21 cellular contexts compared by ENCODE assay signal in the genomic region with DNA sequence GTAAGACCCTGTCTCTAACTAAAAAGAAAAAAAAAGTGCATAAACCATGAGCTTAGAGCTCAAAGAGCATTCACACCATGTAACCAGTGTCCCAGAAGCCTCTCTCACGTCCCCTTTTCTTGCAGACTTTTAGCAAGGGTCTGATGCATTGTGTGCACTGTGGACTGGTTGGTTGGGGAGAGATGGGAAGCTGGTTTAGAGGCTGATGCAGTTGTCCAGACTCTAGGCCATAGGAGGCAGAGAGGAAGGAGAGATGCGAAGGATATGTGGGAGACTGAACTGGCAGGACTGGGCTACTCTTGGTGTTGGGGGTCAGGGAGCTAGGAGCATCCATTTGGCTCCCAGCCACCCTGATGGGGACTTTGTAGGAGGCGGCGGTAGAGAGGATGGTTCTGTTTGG. TPM values are rescaled to one million over a fixed set of nuclear protein-coding genes. Genes with fewer than 3 reads are reported as not detected.
"Had no signal": no experiment of that assay in that cellular context is flagged by ENCODE, and none has a peak within 500 bp of the region (broad histone marks: within the 10 kb centered on the region; RNA-seq: fewer than 3 reads in every experiment).

No MANE protein-coding gene starts in this region.

- H3K27ac Mint-ChIP-seq: activated B cell treated with CpG ODN at 0.5 μM for 24 hours; activated naive CD4-positive, alpha-beta T cell treated with anti-CD3 and anti-CD28 coated beads, Interleukin-2, amount 10 ng/mL, durations not matched to agents 7 days and 5 days; activated naive CD8-positive, alpha-beta T cell treated with anti-CD3 and anti-CD28 coated beads for 36 hours; activated T-cell treated with anti-CD3 and anti-CD28 coated beads, Interleukin-2, amount 50 U/mL, for 72 hours; activated T-helper 2 cell treated with anti-CD3 and anti-CD28 coated beads, Interferon-gamma antibody, Interleukin-2, Interleukin-4, amounts not matched to agents 10 μg/mL and 5 μg/mL and 100 μg/mL, durations not matched to agents 14 hours and 24 hours and 36 hours; T-helper 1 cell treated with Interleukin-12 subunit alpha and Interleukin-12 subunit beta and Interleukin-4 antibody, amounts not matched to agents 30 μg/mL and 1 μg/mL, for 36 hours had no signal

- H3K4me3 Mint-ChIP-seq: activated B cell treated with CpG ODN at 0.5 μM for 24 hours; activated CD4-positive, alpha-beta T cell treated with anti-CD3 and anti-CD28 coated beads, Interleukin-2, amount 10 ng/mL, durations not matched to agents 24 days and 14 days; activated naive CD4-positive, alpha-beta T cell treated with anti-CD3 and anti-CD28 coated beads, Interleukin-2, amount 10 ng/mL, durations not matched to agents 7 days and 5 days; activated naive CD8-positive, alpha-beta T cell treated with anti-CD3 and anti-CD28 coated beads for 36 hours; activated T-cell treated with anti-CD3 and anti-CD28 coated beads, Interleukin-2, amount 50 U/mL, for 72 hours; T-helper 1 cell treated with Interleukin-12 subunit alpha and Interleukin-12 subunit beta and Interleukin-4 antibody, amounts not matched to agents 30 μg/mL and 1 μg/mL, for 36 hours had no signal

- H3K36me3 ChIP-seq: Peyer's patch had no signal

- H3K4me1 Mint-ChIP-seq: activated naive CD8-positive, alpha-beta T cell treated with anti-CD3 and anti-CD28 coated beads for 36 hours had no signal

- H3K9me3 Mint-ChIP-seq: activated B cell treated with CpG ODN at 0.5 μM for 24 hours; activated CD4-positive, alpha-beta T cell treated with anti-CD3 and anti-CD28 coated beads, Interleukin-2, amount 10 ng/mL, durations not matched to agents 24 days and 14 days; activated naive CD4-positive, alpha-beta T cell treated with anti-CD3 and anti-CD28 coated beads, Interleukin-2, amount 10 ng/mL, durations not matched to agents 7 days and 5 days; activated naive CD8-positive, alpha-beta T cell treated with anti-CD3 and anti-CD28 coated beads for 36 hours; activated T-cell treated with anti-CD3 and anti-CD28 coated beads, Interleukin-2, amount 50 U/mL, for 72 hours; activated T-helper 2 cell treated with anti-CD3 and anti-CD28 coated beads, Interferon-gamma antibody, Interleukin-2, Interleukin-4, amounts not matched to agents 10 μg/mL and 5 μg/mL and 100 μg/mL, durations not matched to agents 14 hours and 24 hours and 36 hours; T-helper 1 cell treated with Interleukin-12 subunit alpha and Interleukin-12 subunit beta and Interleukin-4 antibody, amounts not matched to agents 30 μg/mL and 1 μg/mL, for 36 hours had no signal

- ATAC-seq: activated T-cell treated with anti-CD3 and anti-CD28 coated beads, Interleukin-2, amount 50 U/mL, for 72 hours had no signal

- H3K27me3 Mint-ChIP-seq: activated B cell treated with CpG ODN at 0.5 μM for 24 hours; activated CD4-positive, alpha-beta T cell treated with anti-CD3 and anti-CD28 coated beads, Interleukin-2, amount 10 ng/mL, durations not matched to agents 24 days and 14 days; activated naive CD8-positive, alpha-beta T cell treated with anti-CD3 and anti-CD28 coated beads for 36 hours had no signal

- DNase-seq: activated B cell treated with CpG ODN at 0.5 μM for 24 hours; activated CD4-positive, alpha-beta T cell treated with anti-CD3 and anti-CD28 coated beads for 1 hour; activated CD4-positive, alpha-beta T cell treated with anti-CD3 and anti-CD28 coated beads, Interleukin-2, amount 10 ng/mL, durations not matched to agents 24 days and 14 days; activated CD4-positive, alpha-beta T cell treated with anti-CD3 and anti-CD28 coated beads, Interleukin-2, amount 50 U/mL, for 48 hours; activated gamma-delta T cell treated with Interleukin-2 at 50 U/mL for 16 hours; activated naive CD4-positive, alpha-beta T cell treated with anti-CD3 and anti-CD28 coated beads, Interleukin-2, amount 10 ng/mL, durations not matched to agents 7 days and 5 days; activated naive CD8-positive, alpha-beta T cell treated with anti-CD3 and anti-CD28 coated beads for 36 hours; activated T-cell treated with anti-CD3 and anti-CD28 coated beads, Interleukin-2, amount 50 U/mL, for 72 hours; cerebellar nuclear complex; Kasumi-1; KBM-7; NCI-H146; NCI-H1930; NCI-H2171 treated with DMSO at 0.1 percent for 48 hours; NCI-H226; NCI-H526; Peyer's patch; SHP77 treated with DMSO at 0.1 percent for 48 hours had no signal

- H3K27ac ChIP-seq: Peyer's patch had no signal

- H3K4me3 ChIP-seq: Peyer's patch had no signal

- H3K27me3 ChIP-seq: Peyer's patch had no signal

- H3K9me3 ChIP-seq: Peyer's patch had no signal

- H3K36me3 Mint-ChIP-seq: activated naive CD4-positive, alpha-beta T cell treated with anti-CD3 and anti-CD28 coated beads, Interleukin-2, amount 10 ng/mL, durations not matched to agents 7 days and 5 days; activated naive CD8-positive, alpha-beta T cell treated with anti-CD3 and anti-CD28 coated beads for 36 hours had no signal

RNA-seq across cellular contexts. Expression of gene ZP3, which starts 17.0 kb away (rescaled TPM):
- total RNA-seq: cardiac septum had no signal
